23 cellular contexts compared by ENCODE assay signal in the genomic region with DNA sequence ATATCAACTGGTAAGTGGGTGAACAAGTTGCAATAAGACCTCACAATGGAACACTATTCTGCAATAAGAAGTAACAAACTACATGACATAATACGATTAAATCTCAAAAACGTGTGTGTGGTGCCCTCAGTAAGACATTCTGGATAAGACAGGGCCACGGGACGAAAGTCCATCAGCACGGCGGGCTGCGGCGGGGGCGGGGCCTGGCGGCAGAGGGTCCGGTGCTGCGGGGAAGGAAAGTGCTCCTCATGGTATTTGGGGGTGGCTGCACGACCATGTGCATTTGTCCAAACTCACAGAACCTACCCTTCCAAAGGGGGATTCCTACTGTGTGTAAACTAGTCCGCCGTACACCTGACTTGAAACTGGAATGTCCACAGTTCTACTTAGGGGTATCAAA.
DNase-seq lines count a peak whose midpoint lies in the region; ATAC-seq and TF ChIP-seq lines count a peak whose summit lies in the region.
"Had no signal": no experiment of that assay in that cellular context is flagged by ENCODE, and none has a peak within 500 bp of the region (broad histone marks: within the 10 kb centered on the region; RNA-seq: fewer than 3 reads in every experiment).

No MANE protein-coding gene starts in this region.

- H3K4me3 Mint-ChIP-seq in endodermal cell: no peak overlapping the region
- H3K4me3 Mint-ChIP-seq in osteocyte (ENCODE audit: unreplicated experiment): no peak overlapping the region
- H3K4me3 Mint-ChIP-seq: CD14-positive monocyte; CD4-positive, alpha-beta memory T cell; CD4-positive, CD25-positive, alpha-beta regulatory T cell had no signal

- 93 to 96% methylated on average over 15 of the region's 15 CpGs for WGBS in endodermal cell (ENCODE audit: insufficient coverage in 1 of 2, insufficient read length in 1 of 2), 2 experiments

- no peaks in the 10 kb centered on the region for H3K36me3 Mint-ChIP-seq in endodermal cell (ENCODE audit: low read depth)
- H3K36me3 Mint-ChIP-seq in osteocyte (ENCODE audit: unreplicated experiment): no peaks in the 10 kb centered on the region
- H3K36me3 Mint-ChIP-seq: CD14-positive monocyte; CD4-positive, alpha-beta memory T cell; CD4-positive, CD25-positive, alpha-beta regulatory T cell; CD8-positive, alpha-beta memory T cell had no signal

- DNase-seq in endodermal cell (peak; percentile 17), islet precursor cell (peak; percentile 41), osteocyte (ENCODE audit: extremely low spot score, unreplicated experiment) (peak; percentile 83), NCI-H187 treated with DMSO at 0.1 percent for 48 hours (lab: John Stamatoyannopoulos, UW) (no peak)
- DNase-seq: 8988T; ACHN; BE2C; C1 segment of cervical spinal cord; CD4-positive, alpha-beta memory T cell; CD4-positive, CD25-positive, alpha-beta regulatory T cell; CD8-positive, alpha-beta memory T cell; COR-L47; DMS 273 treated with DMSO at 0.1 percent for 48 hours; DMS153; DMS53; DMS79; DND-41; EL; GDM1 had no signal

- H3K27me3 ChIP-seq in endodermal cell (ENCODE audit: control insufficient read depth, insufficient read depth, low read length, poor library complexity, severe bottlenecking): no peaks in the 10 kb centered on the region
- H3K27me3 ChIP-seq: BE2C, BLaER1 had no signal

- no peak overlapping the region for H3K27ac ChIP-seq in endodermal cell (ENCODE audit: low read depth, low read length)
- H3K27ac ChIP-seq: BLaER1 had no signal

- no peak for ATAC-seq in HG03095 (IDR thresholded peaks at IDR 0.05; ENCODE audit: unreplicated experiment)
- ATAC-seq: GM12878 had no signal

- TF ChIP-seq CTCF in endodermal cell (conservative IDR thresholded peaks at IDR 0.05) (no peak), osteocyte (IDR thresholded peaks at IDR 0.05) (no peak)

- H3K27me3 Mint-ChIP-seq in endodermal cell (ENCODE audit: insufficient read depth) (no peaks in the 10 kb centered on the region), osteocyte (ENCODE audit: unreplicated experiment) (no peaks in the 10 kb centered on the region)
- H3K27me3 Mint-ChIP-seq: CD4-positive, alpha-beta memory T cell; CD4-positive, CD25-positive, alpha-beta regulatory T cell; CD8-positive, alpha-beta memory T cell had no signal

- H3K27ac Mint-ChIP-seq in endodermal cell: no peak overlapping the region
- H3K27ac Mint-ChIP-seq in osteocyte (ENCODE audit: unreplicated experiment): no peak overlapping the region
- H3K27ac Mint-ChIP-seq: CD14-positive monocyte; CD4-positive, alpha-beta memory T cell; CD4-positive, CD25-positive, alpha-beta regulatory T cell; CD8-positive, alpha-beta memory T cell had no signal

- H3K9me3 ChIP-seq in endodermal cell (ENCODE audit: control insufficient read depth, low read length): no peaks in the 10 kb centered on the region
- H3K9me3 ChIP-seq: BE2C had no signal

- H3K36me3 ChIP-seq in endodermal cell (ENCODE audit: control insufficient read depth, insufficient read depth, low read length): no peaks in the 10 kb centered on the region
- H3K36me3 ChIP-seq: BE2C, BLaER1 had no signal

- no peaks in the 10 kb centered on the region for H3K4me1 Mint-ChIP-seq in endodermal cell
- no peaks in the 10 kb centered on the region for H3K4me1 Mint-ChIP-seq in osteocyte (ENCODE audit: unreplicated experiment)
- H3K4me1 Mint-ChIP-seq: CD14-positive monocyte; CD4-positive, alpha-beta memory T cell; CD4-positive, CD25-positive, alpha-beta regulatory T cell; CD8-positive, alpha-beta memory T cell had no signal

- H3K4me1 ChIP-seq in endodermal cell (ENCODE audit: control insufficient read depth, insufficient read depth, low read length): no peaks in the 10 kb centered on the region
- H3K4me1 ChIP-seq: BE2C had no signal

- H3K9me3 Mint-ChIP-seq in endodermal cell (peaks cover 18% of the 10 kb centered on the region), osteocyte (ENCODE audit: unreplicated experiment) (peaks cover 37% of the 10 kb centered on the region)
- H3K9me3 Mint-ChIP-seq: CD4-positive, CD25-positive, alpha-beta regulatory T cell had no signal

- H3K9ac ChIP-seq in endodermal cell (ENCODE audit: extremely low read depth, low read length, poor library complexity, severe bottlenecking): no peak overlapping the region
- H3K9ac ChIP-seq: BLaER1 had no signal

- H3K4me3 ChIP-seq in endodermal cell (ENCODE audit: low read length): no peak overlapping the region
- H3K4me3 ChIP-seq: BLaER1, GM12878 had no signal
